ENCODE assay signal across 20 cellular contexts in genomic region chr6:55974688-55975087, GRCh38.
"Had no signal": no experiment of that assay in that cellular context is flagged by ENCODE, and none has a peak within 500 bp of the region (broad histone marks: within the 10 kb centered on the region; RNA-seq: fewer than 3 reads in every experiment).

No MANE protein-coding gene starts in this region.

- H3K9me3 ChIP-seq: colonic mucosa, gastrocnemius medialis, heart right ventricle, pancreas, suprapubic skin, thyroid gland had no signal

- H3K4me1 ChIP-seq: colonic mucosa, gastrocnemius medialis, heart right ventricle, pancreas, suprapubic skin, thyroid gland had no signal

- DNase-seq: colonic mucosa; effector CD4-positive, alpha-beta T cell; endodermal cell; gastrocnemius medialis; heart right ventricle; immature natural killer cell; kidney; left cardiac atrium; left ventricle myocardium superior; mesendoderm; naive B cell; occipital lobe; pancreas; right cardiac atrium; stimulated activated CD4-positive, alpha-beta T cell treated with anti-CD3 and anti-CD28 coated beads, Interleukin-4, amount 100 ng/mL, for 1 hour; stimulated activated CD8-positive, alpha-beta memory T cell treated with anti-CD3 and anti-CD28 coated beads, Interleukin-4, amount 100 ng/mL, for 48 hours; stimulated activated naive CD8-positive, alpha-beta T cell treated with anti-CD3 and anti-CD28 coated beads, Interleukin-15, Interleukin-2, amounts not matched to agents 100 U/mL and 50 U/mL, for 24 hours; thyroid gland had no signal

- H3K36me3 ChIP-seq: colonic mucosa, gastrocnemius medialis, heart right ventricle, pancreas, suprapubic skin, thyroid gland had no signal

- H3K27ac ChIP-seq: colonic mucosa, gastrocnemius medialis, heart right ventricle, pancreas, suprapubic skin, thyroid gland had no signal

- H3K4me3 ChIP-seq: colonic mucosa, gastrocnemius medialis, heart right ventricle, lung, pancreas, suprapubic skin, thyroid gland had no signal

- H3K27me3 ChIP-seq: colonic mucosa, gastrocnemius medialis, heart right ventricle, pancreas, suprapubic skin, thyroid gland had no signal
